12 cellular contexts compared by ENCODE assay signal in the genomic region with DNA sequence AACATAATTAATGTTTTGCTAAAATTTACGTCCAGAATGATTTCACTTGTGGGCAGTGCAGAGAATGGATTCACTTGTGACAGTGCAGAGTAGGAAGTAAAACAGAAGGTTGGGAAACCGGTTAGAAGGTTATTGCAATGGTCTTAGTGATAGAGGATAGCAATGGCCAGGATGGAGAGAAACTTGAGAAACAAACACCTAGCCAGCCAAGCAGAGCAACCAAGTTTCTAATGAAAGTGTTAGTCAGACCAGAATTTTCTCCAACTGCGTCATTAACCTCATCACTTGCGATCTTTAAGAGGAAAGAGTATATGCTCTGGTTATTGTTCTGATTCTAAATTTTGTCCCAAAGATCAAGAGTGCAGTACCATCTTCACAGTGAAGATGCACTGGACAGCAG. TPM values are rescaled to one million over a fixed set of nuclear protein-coding genes. Genes with fewer than 3 reads are reported as not detected.
DNase-seq lines count a peak whose midpoint lies in the region; ATAC-seq and TF ChIP-seq lines count a peak whose summit lies in the region.
"Had no signal": no experiment of that assay in that cellular context is flagged by ENCODE, and none has a peak within 500 bp of the region (broad histone marks: within the 10 kb centered on the region; RNA-seq: fewer than 3 reads in every experiment).

No MANE protein-coding gene starts in this region.

- H3K9ac ChIP-seq in H9 (ENCODE audit: extremely low read depth, insufficient read length, low read length), result no peak overlapping the region

- H3K56ac ChIP-seq in H9 (ENCODE audit: insufficient read length, low read depth, low read length), result no peak overlapping the region

- H2BK5ac ChIP-seq in H9 (ENCODE audit: insufficient read length, low read length), result no peak overlapping the region

- H4K20me1 ChIP-seq in H9 (ENCODE audit: control insufficient read depth, insufficient read depth, insufficient read length), result no peaks in the 10 kb centered on the region

- H2AFZ ChIP-seq in H9 (ENCODE audit: low read length), result no peak overlapping the region

- H3K27me3 Mint-ChIP-seq in H9 (ENCODE audit: low read depth), result peaks cover 4% of the 10 kb centered on the region; the same call in 1 of the 2 replicates

- H3K4me1 ChIP-seq in H9 (ENCODE audit: insufficient read depth, low read length), result no peaks in the 10 kb centered on the region

- no peak overlapping the region for H2BK15ac ChIP-seq in H9 (ENCODE audit: low read depth, low read length)

- H3K27me3 ChIP-seq in H9 (ENCODE audit: insufficient read depth, low read length), result no peaks in the 10 kb centered on the region
- H3K27me3 ChIP-seq: SJCRH30 had no signal

- no peak overlapping the region for H3K4me2 ChIP-seq in H9 (ENCODE audit: insufficient read depth, insufficient read length, low read length)

- no peaks in the 10 kb centered on the region for H3K36me3 Mint-ChIP-seq in H9 (ENCODE audit: insufficient read depth in 1 of 3, low read depth in 3 of 3)
- H3K36me3 Mint-ChIP-seq: CD8-positive, alpha-beta T cell had no signal

- H3K4me3 Mint-ChIP-seq in H9, result no peak overlapping the region
- H3K4me3 Mint-ChIP-seq: CD8-positive, alpha-beta T cell had no signal

- H3K9me3 Mint-ChIP-seq in H9, result no peaks in the 10 kb centered on the region
- H3K9me3 Mint-ChIP-seq: CD8-positive, alpha-beta T cell had no signal

- H3K14ac ChIP-seq in H9 (ENCODE audit: insufficient read depth, low read length), result no peak overlapping the region

- H3K9me3 ChIP-seq in H9 (ENCODE audit: control insufficient read depth, low read depth, low read length), result no peaks in the 10 kb centered on the region
- H3K9me3 ChIP-seq: SJCRH30 had no signal

- no peak for TF ChIP-seq CTCF in H9 (conservative IDR thresholded peaks at IDR 0.05)

- DNase-seq in SKM-1 (lab: John Stamatoyannopoulos, UW; ENCODE audit: unreplicated experiment) (peak; percentile 23), H9 (no peak), NCI-H2029 treated with DMSO at 0.1 percent for 48 hours (lab: John Stamatoyannopoulos, UW) (no peak), substantia nigra (lab: John Stamatoyannopoulos, UW) (no peak), NCI-H446 treated with DMSO at 0.1 percent for 48 hours (lab: John Stamatoyannopoulos, UW) (no peak)
- DNase-seq: activated CD4-positive, alpha-beta T cell treated with anti-CD3 and anti-CD28 coated beads for 48 hours; CD8-positive, alpha-beta T cell; SJCRH30; stimulated activated CD8-positive, alpha-beta memory T cell treated with anti-CD3 and anti-CD28 coated beads, Interleukin-4, amount 100 ng/mL, for 48 hours had no signal

- no peak overlapping the region for H2BK120ac ChIP-seq in H9 (ENCODE audit: low read depth, low read length, poor library complexity, severe bottlenecking)

- no peaks in the 10 kb centered on the region for H3K79me2 ChIP-seq in H9 (ENCODE audit: insufficient read depth, low read length)

- H3K23ac ChIP-seq in H9 (ENCODE audit: insufficient read length, low read depth, low read length), result no peak overlapping the region

- H3T11ph ChIP-seq in H9 (ENCODE audit: low read length), result no peak overlapping the region

- H2BK12ac ChIP-seq in H9 (ENCODE audit: insufficient read length, low read depth, low read length), result no peak overlapping the region

- H3K23me2 ChIP-seq in H9 (ENCODE audit: insufficient read length, low read depth, low read length, poor library complexity, severe bottlenecking), result no peaks in the 10 kb centered on the region

- no peak overlapping the region for H3K4ac ChIP-seq in H9 (ENCODE audit: low read depth, low read length)

- H4K91ac ChIP-seq in H9 (ENCODE audit: insufficient read length, low read depth, low read length), result no peak overlapping the region

- no peak overlapping the region for H3K27ac Mint-ChIP-seq in H9
- H3K27ac Mint-ChIP-seq: CD8-positive, alpha-beta T cell had no signal

- no peak overlapping the region for H2BK20ac ChIP-seq in H9 (ENCODE audit: low read depth, low read length, poor library complexity, severe bottlenecking)

- ATAC-seq in GM18511 (IDR thresholded peaks at IDR 0.05; ENCODE audit: unreplicated experiment) (peak; percentile 66), GM21515 (IDR thresholded peaks at IDR 0.05; ENCODE audit: unreplicated experiment) (peak; percentile 65), HG03095 (IDR thresholded peaks at IDR 0.05; ENCODE audit: unreplicated experiment) (peak; percentile 77)
- ATAC-seq: CD8-positive, alpha-beta T cell had no signal

- no CpG with 5 or more reads among the region's 4 CpGs for WGBS in H9 (ENCODE audit: extremely low coverage, insufficient read length, low lambda C conversion rate)

- H3K18ac ChIP-seq in H9 (ENCODE audit: insufficient read length, low read depth, low read length), result no peak overlapping the region

- H2AK5ac ChIP-seq in H9 (ENCODE audit: insufficient read length, low read length), result no peak overlapping the region

- no peak overlapping the region for H4K5ac ChIP-seq in H9 (ENCODE audit: insufficient read length, low read depth, low read length)

- no peak overlapping the region for H3K27ac ChIP-seq in H9 (ENCODE audit: insufficient read length, low read depth, low read length)
- no peak overlapping the region for H3K27ac ChIP-seq in substantia nigra (ENCODE audit: low read depth, low read length, poor library complexity, severe bottlenecking)
- H3K27ac ChIP-seq: SJCRH30 had no signal

- H3K79me1 ChIP-seq in H9 (ENCODE audit: insufficient read depth, low read depth, low read length, poor library complexity, severe bottlenecking), result no peaks in the 10 kb centered on the region

- no peak overlapping the region for H4K8ac ChIP-seq in H9 (replicated peaks; ENCODE audit: insufficient read length, low read depth, low read length)

- H3K4me1 Mint-ChIP-seq in H9, result peaks cover 0 to 6% of the 10 kb centered on the region in 2 experiments; a peak in 2 of 4 replicates

RNA-seq across cellular contexts. Expression of gene TBC1D9, which starts 50.0 kb away (rescaled TPM):
- total RNA-seq in H9 (2021), result 0.63 and 0.86 TPM in 2 replicates
